In genomic region chr1:202351725-202352124, GRCh38 we compare ENCODE assay signal across 31 cellular contexts. TPM values are rescaled to one million over a fixed set of nuclear protein-coding genes. Genes with fewer than 3 reads are reported as not detected.
DNase-seq lines count a peak whose midpoint lies in the region; ATAC-seq and TF ChIP-seq lines count a peak whose summit lies in the region.
"Had no signal": no experiment of that assay in that cellular context is flagged by ENCODE, and none has a peak within 500 bp of the region (broad histone marks: within the 10 kb centered on the region; RNA-seq: fewer than 3 reads in every experiment).

No MANE protein-coding gene starts in this region.

- H3K9me3 ChIP-seq in psoas muscle, result no peaks in the 10 kb centered on the region
- no peaks in the 10 kb centered on the region for H3K9me3 ChIP-seq in H9 (ENCODE audit: control insufficient read depth, low read depth, low read length)
- H3K9me3 ChIP-seq: lower lobe of right lung, SK-N-SH had no signal

- peaks cover 3% of the 10 kb centered on the region; the same call in 1 of the 2 replicates for H3K79me2 ChIP-seq in H9 (ENCODE audit: insufficient read depth, low read length)

- no peak overlapping the region for H2BK12ac ChIP-seq in H9 (ENCODE audit: insufficient read length, low read depth, low read length)

- H3K79me1 ChIP-seq in H9 (ENCODE audit: insufficient read depth, low read depth, low read length, poor library complexity, severe bottlenecking), result no peaks in the 10 kb centered on the region

- H3K23ac ChIP-seq in H9 (ENCODE audit: insufficient read length, low read depth, low read length), result no peak overlapping the region

- no peak overlapping the region for H3K4me3 Mint-ChIP-seq in stimulated activated naive CD8-positive, alpha-beta T cell treated with anti-CD3 and anti-CD28 coated beads, Interleukin-15, amount 100 ng/mL, for 72 hours
- no peak overlapping the region for H3K4me3 Mint-ChIP-seq in H9
- H3K4me3 Mint-ChIP-seq: activated B cell treated with CpG ODN at 0.5 μM for 24 hours, CD14-positive monocyte had no signal

- no peak overlapping the region for H3K14ac ChIP-seq in H9 (ENCODE audit: insufficient read depth, low read length)

- H2BK120ac ChIP-seq in H9 (ENCODE audit: low read depth, low read length, poor library complexity, severe bottlenecking), result no peak overlapping the region

- no peak overlapping the region for H3K18ac ChIP-seq in H9 (ENCODE audit: insufficient read length, low read depth, low read length)

- no peak overlapping the region for H2AK5ac ChIP-seq in H9 (ENCODE audit: insufficient read length, low read length)

- H3K27me3 ChIP-seq in psoas muscle (ENCODE audit: insufficient read depth in 3 of 3, low read length in 2 of 3) (no peaks in the 10 kb centered on the region), H9 (ENCODE audit: insufficient read depth, low read length) (no peaks in the 10 kb centered on the region)

- H3K4me2 ChIP-seq in H9 (ENCODE audit: insufficient read depth, insufficient read length, low read length), result no peak overlapping the region
- H3K4me2 ChIP-seq: SK-N-SH had no signal

- peaks cover 30% of the 10 kb centered on the region for H3K4me1 ChIP-seq in psoas muscle
- no peaks in the 10 kb centered on the region for H3K4me1 ChIP-seq in H9 (ENCODE audit: insufficient read depth, low read length)

- H2BK20ac ChIP-seq in H9 (ENCODE audit: low read depth, low read length, poor library complexity, severe bottlenecking), result no peak overlapping the region

- H3K27me3 Mint-ChIP-seq in stimulated activated naive CD8-positive, alpha-beta T cell treated with anti-CD3 and anti-CD28 coated beads, Interleukin-15, amount 100 ng/mL, for 72 hours, result no peaks in the 10 kb centered on the region
- H3K27me3 Mint-ChIP-seq in H9 (ENCODE audit: low read depth), result no peaks in the 10 kb centered on the region; the same call in 1 of the 2 replicates
- H3K27me3 Mint-ChIP-seq: activated B cell treated with CpG ODN at 0.5 μM for 24 hours; IgD-negative memory B cell; naive thymus-derived CD8-positive, alpha-beta T cell had no signal

- 20 to 44% (median 28%) methylated on average over 2 of the region's 2 CpGs for WGBS in psoas muscle, 3 donors
- WGBS in H9 (ENCODE audit: extremely low coverage, insufficient read length, low lambda C conversion rate), result no CpG with 5 or more reads among the region's 2 CpGs

- H3K27ac Mint-ChIP-seq in stimulated activated naive CD8-positive, alpha-beta T cell treated with anti-CD3 and anti-CD28 coated beads, Interleukin-15, amount 100 ng/mL, for 72 hours, result no peak overlapping the region
- no peak overlapping the region for H3K27ac Mint-ChIP-seq in H9
- H3K27ac Mint-ChIP-seq: activated B cell treated with CpG ODN at 0.5 μM for 24 hours; activated naive CD4-positive, alpha-beta T cell treated with anti-CD3 and anti-CD28 coated beads, Interleukin-2, amount 50 U/mL, for 72 hours; IgD-negative memory B cell; naive thymus-derived CD8-positive, alpha-beta T cell had no signal

- ATAC-seq in psoas muscle (peak in 1 of 4 donors; percentile 33), GM21825 (IDR thresholded peaks at IDR 0.05; ENCODE audit: unreplicated experiment) (no peak)
- no peak for ATAC-seq in stimulated activated naive CD8-positive, alpha-beta T cell treated with anti-CD3 and anti-CD28 coated beads, Interleukin-15, amount 100 ng/mL, for 72 hours
- ATAC-seq: activated naive CD4-positive, alpha-beta T cell treated with anti-CD3 and anti-CD28 coated beads, Interleukin-2, amount 50 U/mL, for 72 hours; lower lobe of right lung; naive thymus-derived CD8-positive, alpha-beta T cell had no signal

- no peak overlapping the region for H2BK5ac ChIP-seq in H9 (ENCODE audit: insufficient read length, low read length)

- H3K4ac ChIP-seq in H9 (ENCODE audit: low read depth, low read length), result no peak overlapping the region

- H4K91ac ChIP-seq in H9 (ENCODE audit: insufficient read length, low read depth, low read length), result no peak overlapping the region

- H3K23me2 ChIP-seq in H9 (ENCODE audit: insufficient read length, low read depth, low read length, poor library complexity, severe bottlenecking), result peaks cover 6% of the 10 kb centered on the region

- intact Hi-C loops in psoas muscle (cut with DNase I), result loop anchor here in 1 of 2 donors (5.0 kb wide), 1 partner anchor 46 kb away; no protein-coding TSS in a partner anchor

- TF ChIP-seq CTCF in choroid plexus epithelial cell (conservative IDR thresholded peaks at IDR 0.05; ENCODE audit: low read depth, low read length) (no peak), psoas muscle (IDR thresholded peaks at IDR 0.05) (no peak), H9 (conservative IDR thresholded peaks at IDR 0.05) (no peak)

- DNase-seq in DMS 273 (lab: John Stamatoyannopoulos, UW; ENCODE audit: unreplicated experiment) (peak; percentile 43), DMS 273 treated with DMSO at 0.1 percent for 48 hours (lab: John Stamatoyannopoulos, UW) (no peak), LoVo (ENCODE audit: low spot score) (peak; percentile 33), choroid plexus epithelial cell (ENCODE audit: low read depth) (peak; percentile 70), psoas muscle (peak in 1 of 2 donors; percentile 62), H9 (no peak)
- no peak for DNase-seq in stimulated activated naive CD8-positive, alpha-beta T cell treated with anti-CD3 and anti-CD28 coated beads, Interleukin-15, amount 100 ng/mL, for 72 hours
- DNase-seq: activated B cell treated with CpG ODN at 0.5 μM for 24 hours; activated CD4-positive, alpha-beta T cell treated with anti-CD3 and anti-CD28 coated beads, Interleukin-2, amount 50 U/mL, for 1 hour; activated effector memory CD4-positive, alpha-beta T cell treated with Interleukin-2 at 50 U/mL for 16 hours; activated T-cell treated with anti-CD3 and anti-CD28 coated beads, Interleukin-2, amount 50 U/mL, for 1 hour; Calu3; effector memory CD4-positive, alpha-beta T cell; foreskin fibroblast; lower lobe of right lung; naive thymus-derived CD8-positive, alpha-beta T cell; NCI-H1092 treated with DMSO at 0.1 percent for 48 hours; NCI-H187 treated with DMSO at 0.1 percent for 48 hours; NCI-H526 treated with DMSO at 0.1 percent for 48 hours; NK-92 treated with Interleukin-12 subunit alpha and Interleukin-12 subunit beta, amount 100 ng/mL, for 24 hours; occipital lobe; SK-N-SH; stimulated activated naive CD4-positive, alpha-beta T cell had no signal

- no peak overlapping the region for H4K5ac ChIP-seq in H9 (ENCODE audit: insufficient read length, low read depth, low read length)

- no peak overlapping the region for H4K8ac ChIP-seq in H9 (replicated peaks; ENCODE audit: insufficient read length, low read depth, low read length)

- no peak overlapping the region for H2AFZ ChIP-seq in H9 (ENCODE audit: low read length)

- H3K27ac ChIP-seq in psoas muscle (peak overlapping the region; percentile 90), H9 (ENCODE audit: insufficient read length, low read depth, low read length) (no peak overlapping the region)
- H3K27ac ChIP-seq: 22Rv1, coronary artery, epithelial cell of prostate, lower lobe of right lung, skin epidermis had no signal

- peaks cover 38% of the 10 kb centered on the region for H3K4me1 Mint-ChIP-seq in stimulated activated naive CD8-positive, alpha-beta T cell treated with anti-CD3 and anti-CD28 coated beads, Interleukin-15, amount 100 ng/mL, for 72 hours
- peaks cover 24 to 25% of the 10 kb centered on the region in 2 experiments for H3K4me1 Mint-ChIP-seq in H9

- H3T11ph ChIP-seq in H9 (ENCODE audit: low read length), result no peak overlapping the region

- no peak overlapping the region for H3K56ac ChIP-seq in H9 (ENCODE audit: insufficient read length, low read depth, low read length)

- no peak overlapping the region for H2BK15ac ChIP-seq in H9 (ENCODE audit: low read depth, low read length)

- no peaks in the 10 kb centered on the region for H4K20me1 ChIP-seq in H9 (ENCODE audit: control insufficient read depth, insufficient read depth, insufficient read length)

- no peaks in the 10 kb centered on the region for H3K9me3 Mint-ChIP-seq in stimulated activated naive CD8-positive, alpha-beta T cell treated with anti-CD3 and anti-CD28 coated beads, Interleukin-15, amount 100 ng/mL, for 72 hours
- no peaks in the 10 kb centered on the region for H3K9me3 Mint-ChIP-seq in H9
- H3K9me3 Mint-ChIP-seq: activated B cell treated with CpG ODN at 0.5 μM for 24 hours; activated naive CD4-positive, alpha-beta T cell treated with anti-CD3 and anti-CD28 coated beads, Interleukin-2, amount 50 U/mL, for 72 hours; CD14-positive monocyte; IgD-negative memory B cell; naive thymus-derived CD8-positive, alpha-beta T cell had no signal

- no peak overlapping the region for H3K4me3 ChIP-seq in choroid plexus epithelial cell (ENCODE audit: low read depth, low read length)
- H3K4me3 ChIP-seq in psoas muscle, result peak overlapping the region; percentile 76
- H3K4me3 ChIP-seq: coronary artery, lower lobe of right lung, skin epidermis had no signal

- H3K36me3 Mint-ChIP-seq in H9 (ENCODE audit: insufficient read depth in 1 of 3, low read depth in 3 of 3), result no peaks in the 10 kb centered on the region
- H3K36me3 Mint-ChIP-seq: IgD-negative memory B cell; naive thymus-derived CD8-positive, alpha-beta T cell had no signal

- H3K9ac ChIP-seq in H9 (ENCODE audit: extremely low read depth, insufficient read length, low read length), result no peak overlapping the region
- H3K9ac ChIP-seq: SK-N-SH had no signal

- no peaks in the 10 kb centered on the region for H3K36me3 ChIP-seq in psoas muscle (ENCODE audit: insufficient read depth in 1 of 2, low read depth in 1 of 2)
- H3K36me3 ChIP-seq: lower lobe of right lung had no signal

RNA-seq across cellular contexts. Expression of gene PPP1R12B, which starts 3.2 kb away (rescaled TPM):
- total RNA-seq in psoas muscle, result 100 to 1,000 TPM in 3 of 4 donors, 10 to 100 TPM in 1; 86.1 to 189 (median 158) TPM
- 10 to 100 TPM in 2 of 3 donors, 1 to 10 TPM in 1; 8.3 to 73.3 (median 18.7) TPM for polyA plus RNA-seq in psoas muscle
- 8.1 and 12.9 TPM in 2 replicates for total RNA-seq in H9 (2021)

RNA-seq across cellular contexts. Expression of gene UBE2T, which starts 10.0 kb away (rescaled TPM):
- 10 to 100 TPM in 2 of 4 donors, 1 to 10 TPM in 2; 4.9 to 11.5 (median 7.6) TPM for total RNA-seq in psoas muscle
- 10 to 100 TPM; 10.7 to 38.5 (median 19.6) TPM for polyA plus RNA-seq in psoas muscle
- total RNA-seq in H9 (2021), result 50.9 and 56.0 TPM in 2 replicates

Comparison
In these comparisons a context has a peak if more than half of its experiments do, and no peak if none do; other contexts are left out.
1. DNase-seq: peak in DMS 273 (single experiment), LoVo (single experiment) and choroid plexus epithelial cell (single experiment); none in DMS 273 treated with DMSO at 0.1 percent for 48 hours (single experiment), stimulated activated naive CD8-positive, alpha-beta T cell treated with anti-CD3 and anti-CD28 coated beads, Interleukin-15, amount 100 ng/mL, for 72 hours (0 of 2) and H9 (single experiment).